ENCODE assay signal across 8 cellular contexts in genomic region chr19:6767357-6768235, GRCh38. TPM values are rescaled to one million over a fixed set of nuclear protein-coding genes. Genes with fewer than 3 reads are reported as not detected.
DNase-seq lines count a peak whose midpoint lies in the region; ATAC-seq and TF ChIP-seq lines count a peak whose summit lies in the region.

SH2D3A (minus strand) TSS chr19:6767435; CDS start chr19:6763748, 3,687 bp downstream.

- ATAC-seq in GM18870 (IDR thresholded peaks at IDR 0.05; ENCODE audit: unreplicated experiment) (peak; percentile 71), HG03060 (IDR thresholded peaks at IDR 0.05; ENCODE audit: low read depth, unreplicated experiment) (peak; percentile 60)

- H3K4me3 Mint-ChIP-seq in mesothelial cell of epicardium, result peak within 1 kb of the TSS; percentile 68

- peak; percentile 86 for DNase-seq in NCI-H345 (lab: John Stamatoyannopoulos, UW)
- peak; percentile 95 for DNase-seq in activated CD4-positive, alpha-beta T cell treated with anti-CD3 and anti-CD28 coated beads, Interleukin-2, amount 50 U/mL, for 1 hour
- DNase-seq in ecto neural progenitor cell (ENCODE audit: low spot score), result peak; percentile 89
- peak; percentile 72 to 86 for DNase-seq in mesothelial cell of epicardium (ENCODE audit: low spot score in 2 of 2, unreplicated experiment in 2 of 2)
- DNase-seq in stimulated activated CD8-positive, alpha-beta memory T cell treated with anti-CD3 and anti-CD28 coated beads, Interleukin-7, amount 100 ng/mL, for 4 hours (ENCODE audit: low read depth in 2 of 2), result peak; percentile 91 to 96
- no peak for DNase-seq in NCI-H1694 treated with DMSO at 0.1 percent for 48 hours (lab: John Stamatoyannopoulos, UW)

- TF ChIP-seq CTCF in mesothelial cell of epicardium (IDR thresholded peaks at IDR 0.05; ENCODE audit: unreplicated experiment), result no peak

- no peaks in the 10 kb centered on the region for H3K9me3 Mint-ChIP-seq in mesothelial cell of epicardium

- no peaks in the 10 kb centered on the region for H3K36me3 Mint-ChIP-seq in mesothelial cell of epicardium

- peaks cover 28% of the 10 kb centered on the region for H3K27me3 Mint-ChIP-seq in mesothelial cell of epicardium (ENCODE audit: low read depth)

- H3K27ac Mint-ChIP-seq in mesothelial cell of epicardium, result peak within 1 kb of the TSS; percentile 94

- peaks cover 21% of the 10 kb centered on the region for H3K4me1 Mint-ChIP-seq in mesothelial cell of epicardium

RNA-seq across cellular contexts. Expression of gene SH2D3A, which starts in this region (rescaled TPM):
- 13.3 to 13.9 TPM (median 13.4 TPM) in 3 replicates for total RNA-seq in mesothelial cell of epicardium
